In genomic region chr4:109560687-109561452, GRCh38 we compare ENCODE assay signal across 8 cellular contexts. TPM values are rescaled to one million over a fixed set of nuclear protein-coding genes. Genes with fewer than 3 reads are reported as not detected.
DNase-seq lines count a peak whose midpoint lies in the region; ATAC-seq and TF ChIP-seq lines count a peak whose summit lies in the region.

No MANE protein-coding gene starts in this region.

- H3F3A ChIP-seq in OCI-LY1 (ENCODE audit: insufficient read depth, low read length): no peaks in the 10 kb centered on the region

- no peak overlapping the region for H2AFZ ChIP-seq in OCI-LY1 (ENCODE audit: low read length)

- no peak for TF ChIP-seq CTCF in AG04450 (IDR thresholded peaks at IDR 0.05; ENCODE audit: low read depth, low read length)
- TF ChIP-seq CTCF in OCI-LY1 (IDR thresholded peaks at IDR 0.05; ENCODE audit: low read length): no peak

- no peaks in the 10 kb centered on the region for H3K9me3 Mint-ChIP-seq in natural killer cell treated with Interleukin-12 subunit alpha and Interleukin-12 subunit beta and Interleukin-15 and Interleukin-18, amount 100 ng/mL, for 72 hours
- H3K9me3 Mint-ChIP-seq in stimulated activated naive CD8-positive, alpha-beta T cell treated with anti-CD3 and anti-CD28 coated beads, Interleukin-15, Interleukin-2, amounts not matched to agents 100 ng/mL and 50 ng/mL, for 24 hours: no peaks in the 10 kb centered on the region

- no peaks in the 10 kb centered on the region for H3K36me3 Mint-ChIP-seq in natural killer cell treated with Interleukin-12 subunit alpha and Interleukin-12 subunit beta and Interleukin-15 and Interleukin-18, amount 100 ng/mL, for 72 hours
- H3K36me3 Mint-ChIP-seq in stimulated activated naive CD8-positive, alpha-beta T cell treated with anti-CD3 and anti-CD28 coated beads, Interleukin-15, Interleukin-2, amounts not matched to agents 100 ng/mL and 50 ng/mL, for 24 hours (ENCODE audit: low read depth): peaks cover 25% of the 10 kb centered on the region

- H3K27me3 ChIP-seq in AG04450 (ENCODE audit: control insufficient read depth, insufficient read depth, low read length) (no peaks in the 10 kb centered on the region), OCI-LY1 (ENCODE audit: insufficient read depth, low read length) (no peaks in the 10 kb centered on the region)

- peaks cover 9% of the 10 kb centered on the region for H3K36me3 ChIP-seq in OCI-LY1 (ENCODE audit: insufficient read depth, low read length)

- peak overlapping the region; percentile 47 to 50 for H3K27ac Mint-ChIP-seq in natural killer cell treated with Interleukin-12 subunit alpha and Interleukin-12 subunit beta and Interleukin-15 and Interleukin-18, amount 100 ng/mL, for 72 hours
- H3K27ac Mint-ChIP-seq in stimulated activated naive CD8-positive, alpha-beta T cell treated with anti-CD3 and anti-CD28 coated beads, Interleukin-15, Interleukin-2, amounts not matched to agents 100 ng/mL and 50 ng/mL, for 24 hours: peak overlapping the region; percentile 97

- peak overlapping the region; percentile 82 for H3K9ac ChIP-seq in OCI-LY1 (ENCODE audit: low read length)

- H3K79me2 ChIP-seq in OCI-LY1 (ENCODE audit: insufficient read depth, low read length): peaks cover 46% of the 10 kb centered on the region

- POLR2A ChIA-PET in AG04450 (lab: Yijun Ruan, JAX): no interaction called here

- peak overlapping the region; percentile 69 for H3K4me2 ChIP-seq in OCI-LY1 (ENCODE audit: low read length)

- peaks cover 7% of the 10 kb centered on the region; the same call in 1 of the 2 replicates for H3K9me3 ChIP-seq in AG04450 (ENCODE audit: control insufficient read depth, insufficient read depth, low read length)
- H3K9me3 ChIP-seq in OCI-LY1 (ENCODE audit: low read length): no peaks in the 10 kb centered on the region

- DNase-seq in AG04450 (ENCODE audit: low read depth, low spot score) (peak; percentile 47), fibroblast of peridontal ligament (ENCODE audit: extremely low read depth) (peak; percentile 82)
- peak; percentile 67 for DNase-seq in activated T-cell treated with anti-CD3 and anti-CD28 coated beads, Interleukin-2, amount 50 U/mL, for 1 hour
- DNase-seq in natural killer cell treated with Interleukin-12 subunit alpha and Interleukin-12 subunit beta and Interleukin-15 and Interleukin-18, amount 100 ng/mL, for 72 hours (ENCODE audit: low spot score): peak; percentile 65

- H3K27ac ChIP-seq in AG04450 (ENCODE audit: low read depth, low read length) (peak overlapping the region; percentile 82), OCI-LY1 (ENCODE audit: low read depth, low read length, poor library complexity, severe bottlenecking) (peak overlapping the region; percentile 91)

- no peaks in the 10 kb centered on the region for H3K27me3 Mint-ChIP-seq in natural killer cell treated with Interleukin-12 subunit alpha and Interleukin-12 subunit beta and Interleukin-15 and Interleukin-18, amount 100 ng/mL, for 72 hours
- H3K27me3 Mint-ChIP-seq in stimulated activated naive CD8-positive, alpha-beta T cell treated with anti-CD3 and anti-CD28 coated beads, Interleukin-15, Interleukin-2, amounts not matched to agents 100 ng/mL and 50 ng/mL, for 24 hours: no peaks in the 10 kb centered on the region

- peaks cover 23 to 34% of the 10 kb centered on the region in 2 donors for H3K4me1 Mint-ChIP-seq in natural killer cell treated with Interleukin-12 subunit alpha and Interleukin-12 subunit beta and Interleukin-15 and Interleukin-18, amount 100 ng/mL, for 72 hours (ENCODE audit: low read depth in 2 of 2)
- peaks cover 60% of the 10 kb centered on the region for H3K4me1 Mint-ChIP-seq in stimulated activated naive CD8-positive, alpha-beta T cell treated with anti-CD3 and anti-CD28 coated beads, Interleukin-15, Interleukin-2, amounts not matched to agents 100 ng/mL and 50 ng/mL, for 24 hours (ENCODE audit: low read depth)

- H3K4me3 Mint-ChIP-seq in natural killer cell treated with Interleukin-12 subunit alpha and Interleukin-12 subunit beta and Interleukin-15 and Interleukin-18, amount 100 ng/mL, for 72 hours: peak overlapping the region; percentile 86
- peak overlapping the region; percentile 96 for H3K4me3 Mint-ChIP-seq in stimulated activated naive CD8-positive, alpha-beta T cell treated with anti-CD3 and anti-CD28 coated beads, Interleukin-15, Interleukin-2, amounts not matched to agents 100 ng/mL and 50 ng/mL, for 24 hours

- peak; percentile 68 for ATAC-seq in GM18907 (IDR thresholded peaks at IDR 0.05; ENCODE audit: unreplicated experiment)
- ATAC-seq in HG03103 (IDR thresholded peaks at IDR 0.05; ENCODE audit: low read depth, unreplicated experiment): peak; percentile 59
- peak; percentile 77 to 79 for ATAC-seq in natural killer cell treated with Interleukin-12 subunit alpha and Interleukin-12 subunit beta and Interleukin-15 and Interleukin-18, amount 100 ng/mL, for 72 hours

- no peaks in the 10 kb centered on the region for H3K9me2 ChIP-seq in OCI-LY1 (ENCODE audit: low read depth, low read length)

- no peaks in the 10 kb centered on the region for H4K20me1 ChIP-seq in OCI-LY1 (ENCODE audit: insufficient read depth, low read length)

- H3K4me3 ChIP-seq in AG04450 (ENCODE audit: low read depth, low read length): peak overlapping the region; percentile 72
- H3K4me3 ChIP-seq in OCI-LY1 (ENCODE audit: low read depth, low read length, poor library complexity, severe bottlenecking): peak overlapping the region; percentile 79

- H3K4me1 ChIP-seq in OCI-LY1 (ENCODE audit: insufficient read depth, low read length, severe bottlenecking): peaks cover 56% of the 10 kb centered on the region

- CTCF ChIA-PET in AG04450 (lab: Charles Lee): interaction anchor here (0.6 to 1.2 kb wide), 2 partner anchors 128 to 141 kb away, joined by 3 to 5 read pairs; partner anchors contain the start of gene SEC24B

RNA-seq across cellular contexts. Expression of gene MCUB, which starts 0.8 kb away (rescaled TPM):
- 13.7 and 16.8 TPM in 2 replicates for polyA plus RNA-seq in AG04450 (2011; rRNA removed)
- 6.8 and 8.5 TPM in 2 replicates for polyA minus RNA-seq in AG04450 (2011; rRNA and poly(A)+ RNA removed)
- total RNA-seq in natural killer cell treated with Interleukin-12 subunit alpha and Interleukin-12 subunit beta and Interleukin-15 and Interleukin-18, amount 100 ng/mL, for 72 hours: 10 to 100 TPM; 13.0 to 21.8 TPM

Comparison
In these comparisons a context has a peak if more than half of its experiments do, and no peak if none do; other contexts are left out.
1. Peak in every context shown above with its lines: DNase-seq, ATAC-seq, H3K4me3 ChIP-seq and H3K27ac ChIP-seq.